Comparison of ENCODE assay signal across 26 cellular contexts in genomic region chr12:27509032-27509431, GRCh38.
"Had no signal": no experiment of that assay in that cellular context is flagged by ENCODE, and none has a peak within 500 bp of the region (broad histone marks: within the 10 kb centered on the region; RNA-seq: fewer than 3 reads in every experiment).

No MANE protein-coding gene starts in this region.

- H3K4me3 ChIP-seq: left lung, lung, pancreas, prostate gland, skin epidermis, tibial nerve, vagina had no signal

- H3K27ac Mint-ChIP-seq: immature natural killer cell; mesothelial cell of epicardium; natural killer cell treated with Interleukin-12 subunit alpha and Interleukin-12 subunit beta and Interleukin-15 and Interleukin-18, amount 100 ng/mL, for 72 hours; stimulated activated naive CD8-positive, alpha-beta T cell treated with anti-CD3 and anti-CD28 coated beads, Interleukin-15, Interleukin-2, amounts not matched to agents 100 ng/mL and 50 ng/mL, for 24 hours; type B pancreatic cell had no signal

- H3K36me3 ChIP-seq: left lung, pancreas, prostate gland, tibial nerve, vagina had no signal

- H3K4me1 ChIP-seq: left lung, prostate gland, vagina had no signal

- DNase-seq: immature natural killer cell; kidney; left colon; left lung; mesendoderm; naive B cell; nucleus accumbens; pancreas; retina; right cardiac atrium; stimulated activated CD4-positive, alpha-beta T cell treated with anti-CD3 and anti-CD28 coated beads, Interleukin-12 subunit alpha, Interleukin-12 subunit beta, amount 100 ng/mL, for 4 hours; stimulated activated CD4-positive, alpha-beta T cell treated with anti-CD3 and anti-CD28 coated beads, Interleukin-15, amount 100 ng/mL, for 24 hours; stimulated activated CD4-positive, alpha-beta T cell treated with anti-CD3 and anti-CD28 coated beads, Interleukin-2, amount 100 ng/mL, for 24 hours; stimulated activated CD4-positive, alpha-beta T cell treated with anti-CD3 and anti-CD28 coated beads, Interleukin-4, amount 100 ng/mL, for 1 hour; stimulated activated naive CD4-positive, alpha-beta T cell had no signal

- ATAC-seq: left colon; left lung; natural killer cell treated with Interleukin-12 subunit alpha and Interleukin-12 subunit beta and Interleukin-15 and Interleukin-18, amount 100 ng/mL, for 72 hours; pancreas; right cardiac atrium; sciatic nerve had no signal

- FAIRE-seq: islet of Langerhans, kidney, pancreas had no signal

- H3K4me1 Mint-ChIP-seq: immature natural killer cell had no signal

- H3K4me3 Mint-ChIP-seq: immature natural killer cell; mesothelial cell of epicardium; naive B cell; natural killer cell treated with Interleukin-12 subunit alpha and Interleukin-12 subunit beta and Interleukin-15 and Interleukin-18, amount 100 ng/mL, for 72 hours; stimulated activated naive CD8-positive, alpha-beta T cell treated with anti-CD3 and anti-CD28 coated beads, Interleukin-15, Interleukin-2, amounts not matched to agents 100 ng/mL and 50 ng/mL, for 24 hours; type B pancreatic cell had no signal

- H3K27ac ChIP-seq: left lung, pancreas, prostate gland, skin epidermis, tibial nerve, vagina had no signal

- H3K9me3 Mint-ChIP-seq: immature natural killer cell; natural killer cell treated with Interleukin-12 subunit alpha and Interleukin-12 subunit beta and Interleukin-15 and Interleukin-18, amount 100 ng/mL, for 72 hours; type B pancreatic cell had no signal

- H3K27me3 Mint-ChIP-seq: naive B cell, type B pancreatic cell had no signal

- H3K27me3 ChIP-seq: left lung, pancreas, tibial nerve, vagina had no signal

- H3K36me3 Mint-ChIP-seq: immature natural killer cell; mesothelial cell of epicardium; naive B cell; natural killer cell treated with Interleukin-12 subunit alpha and Interleukin-12 subunit beta and Interleukin-15 and Interleukin-18, amount 100 ng/mL, for 72 hours had no signal

- H3K9me3 ChIP-seq: left lung, pancreas, prostate gland, tibial nerve, vagina had no signal
